Comparison of ENCODE assay signal across 8 cellular contexts in the genomic region with DNA sequence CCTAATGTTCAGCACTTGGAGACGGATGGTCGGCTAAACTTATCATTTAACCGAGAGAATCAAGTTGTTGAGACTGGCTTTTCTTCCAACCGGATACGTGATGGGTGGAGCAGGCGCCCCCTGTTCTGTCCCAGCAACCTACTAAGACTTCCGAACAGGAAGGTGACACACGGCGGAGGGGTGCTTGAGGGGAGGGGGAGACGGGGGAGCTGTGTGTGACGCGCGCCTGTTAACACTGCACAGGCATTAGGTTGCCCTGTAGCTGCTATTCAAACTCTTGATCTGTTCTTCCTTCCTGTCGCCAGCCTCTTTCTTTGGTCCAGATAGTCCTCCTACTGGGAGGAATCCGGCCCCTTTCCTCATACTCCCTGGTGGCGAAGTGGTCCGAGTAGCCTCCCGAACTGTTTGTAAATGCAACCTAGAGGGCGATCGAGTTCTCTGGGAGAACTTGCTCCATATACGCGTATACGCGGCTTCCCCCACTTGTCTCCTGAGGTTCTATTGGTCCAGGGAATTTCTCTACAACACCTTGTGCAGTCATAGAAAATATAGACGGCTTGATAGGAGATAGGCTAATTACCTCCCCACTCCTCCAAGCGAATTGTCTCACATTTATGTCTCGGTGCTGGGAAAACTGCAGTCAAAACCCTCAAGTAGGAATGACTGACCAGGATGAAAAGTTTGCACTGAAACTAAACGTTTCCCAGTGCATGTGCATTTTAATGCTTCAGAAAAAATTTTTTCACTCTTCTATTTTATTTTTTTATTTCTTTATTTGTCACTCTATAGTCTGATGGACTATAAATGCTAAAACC.
DNase-seq lines count a peak whose midpoint lies in the region; ATAC-seq and TF ChIP-seq lines count a peak whose summit lies in the region.

No MANE protein-coding gene starts in this region.

- H3K4me2 ChIP-seq in neural cell (ENCODE audit: low read length) = no peak overlapping the region

- H3F3A ChIP-seq in neural cell (ENCODE audit: insufficient read depth, low read length, poor library complexity, severe bottlenecking) = no peaks in the 10 kb centered on the region

- peak; percentile 71 for TF ChIP-seq CTCF in neural cell (IDR thresholded peaks at IDR 0.05; ENCODE audit: poor library complexity, severe bottlenecking)

- H3K9me3 ChIP-seq in SJCRH30 (replicated peaks) (no peaks in the 10 kb centered on the region), neural cell (ENCODE audit: low read length) (no peaks in the 10 kb centered on the region)

- no peaks in the 10 kb centered on the region for H3K9me2 ChIP-seq in neural cell (ENCODE audit: insufficient read depth, low read length)

- no peaks in the 10 kb centered on the region for H3K79me2 ChIP-seq in neural cell (replicated peaks; ENCODE audit: insufficient read depth, low read length)

- no peaks in the 10 kb centered on the region for H3K36me3 ChIP-seq in SJCRH30
- H3K36me3 ChIP-seq in neural cell (ENCODE audit: insufficient read depth, low read length) = no peaks in the 10 kb centered on the region

- H3K4me3 ChIP-seq in SJCRH30 (no peak overlapping the region), neural cell (ENCODE audit: low read length) (peak overlapping the region; percentile 36)

- no peaks in the 10 kb centered on the region for H4K20me1 ChIP-seq in neural cell (ENCODE audit: insufficient read depth)

- no peak for TF ChIP-seq EP300 in neural cell (conservative IDR thresholded peaks at IDR 0.05; ENCODE audit: poor library complexity, severe bottlenecking)

- no peak overlapping the region for H3K9ac ChIP-seq in neural cell (ENCODE audit: low read length)

- no peaks in the 10 kb centered on the region for H3K27me3 ChIP-seq in SJCRH30
- H3K27me3 ChIP-seq in neural cell (ENCODE audit: insufficient read depth, low read depth, low read length) = peaks cover 34% of the 10 kb centered on the region

- peak; percentile 71 for TF ChIP-seq RAD21 in neural cell (conservative IDR thresholded peaks at IDR 0.05)

- H3K4me1 ChIP-seq in SJCRH30 = no peaks in the 10 kb centered on the region

- H3K27ac ChIP-seq in SJCRH30 (no peak overlapping the region), neural cell (ENCODE audit: low read length) (no peak overlapping the region)

- peak; percentile 70 for ATAC-seq in stimulated activated naive CD8-positive, alpha-beta T cell treated with anti-CD3 and anti-CD28 coated beads, Interleukin-15, Interleukin-2, amounts not matched to agents 100 U/mL and 50 U/mL, for 24 hours
- no peak for ATAC-seq in HG02938 (IDR thresholded peaks at IDR 0.05; ENCODE audit: unreplicated experiment)

- no peak overlapping the region for H2AFZ ChIP-seq in neural cell (ENCODE audit: low read depth, low read length)

- DNase-seq in D341Med (ENCODE audit: low spot score) = peak; percentile 50
- peak; percentile 94 for DNase-seq in HS-5 (ENCODE audit: low read depth)
- peak; percentile 27 to 52 for DNase-seq in SJCRH30
- peak; percentile 84 for DNase-seq in activated naive CD4-positive, alpha-beta T cell treated with Interleukin-2 at 50 U/mL for 16 hours
- DNase-seq in foreskin melanocyte = peak; percentile 97
- peak; percentile 76 for DNase-seq in stimulated activated naive CD8-positive, alpha-beta T cell treated with anti-CD3 and anti-CD28 coated beads, Interleukin-15, Interleukin-2, amounts not matched to agents 100 U/mL and 50 U/mL, for 24 hours

TF ChIP-seq in neural cell, 6 proteins besides CTCF, POLR2A, EP300 and RAD21:
- TF ChIP-seq, protein P1, sequence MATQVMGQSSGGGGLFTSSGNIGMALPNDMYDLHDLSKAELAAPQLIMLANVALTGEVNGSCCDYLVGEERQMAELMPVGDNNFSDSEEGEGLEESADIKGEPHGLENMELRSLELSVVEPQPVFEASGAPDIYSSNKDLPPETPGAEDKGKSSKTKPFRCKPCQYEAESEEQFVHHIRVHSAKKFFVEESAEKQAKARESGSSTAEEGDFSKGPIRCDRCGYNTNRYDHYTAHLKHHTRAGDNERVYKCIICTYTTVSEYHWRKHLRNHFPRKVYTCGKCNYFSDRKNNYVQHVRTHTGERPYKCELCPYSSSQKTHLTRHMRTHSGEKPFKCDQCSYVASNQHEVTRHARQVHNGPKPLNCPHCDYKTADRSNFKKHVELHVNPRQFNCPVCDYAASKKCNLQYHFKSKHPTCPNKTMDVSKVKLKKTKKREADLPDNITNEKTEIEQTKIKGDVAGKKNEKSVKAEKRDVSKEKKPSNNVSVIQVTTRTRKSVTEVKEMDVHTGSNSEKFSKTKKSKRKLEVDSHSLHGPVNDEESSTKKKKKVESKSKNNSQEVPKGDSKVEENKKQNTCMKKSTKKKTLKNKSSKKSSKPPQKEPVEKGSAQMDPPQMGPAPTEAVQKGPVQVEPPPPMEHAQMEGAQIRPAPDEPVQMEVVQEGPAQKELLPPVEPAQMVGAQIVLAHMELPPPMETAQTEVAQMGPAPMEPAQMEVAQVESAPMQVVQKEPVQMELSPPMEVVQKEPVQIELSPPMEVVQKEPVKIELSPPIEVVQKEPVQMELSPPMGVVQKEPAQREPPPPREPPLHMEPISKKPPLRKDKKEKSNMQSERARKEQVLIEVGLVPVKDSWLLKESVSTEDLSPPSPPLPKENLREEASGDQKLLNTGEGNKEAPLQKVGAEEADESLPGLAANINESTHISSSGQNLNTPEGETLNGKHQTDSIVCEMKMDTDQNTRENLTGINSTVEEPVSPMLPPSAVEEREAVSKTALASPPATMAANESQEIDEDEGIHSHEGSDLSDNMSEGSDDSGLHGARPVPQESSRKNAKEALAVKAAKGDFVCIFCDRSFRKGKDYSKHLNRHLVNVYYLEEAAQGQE (IDR thresholded peaks at IDR 0.05; ENCODE audit: borderline replicate concordance) = no peak
- TF ChIP-seq SMC3 (conservative IDR thresholded peaks at IDR 0.05; ENCODE audit: poor library complexity) = peak; percentile 64

Comparison
In these comparisons a context has a peak if more than half of its experiments do, and no peak if none do; other contexts are left out.
1. DNase-seq: peak in every context shown above with its lines; median percentile 97 in foreskin melanocyte; 94 in HS-5; 84 in activated naive CD4-positive, alpha-beta T cell treated with Interleukin-2 at 50 U/mL for 16 hours; 76 in stimulated activated naive CD8-positive, alpha-beta T cell treated with anti-CD3 and anti-CD28 coated beads, Interleukin-15, Interleukin-2, amounts not matched to agents 100 U/mL and 50 U/mL, for 24 hours; 50 in D341Med; 40 in SJCRH30.